7 cellular contexts compared by ENCODE assay signal in the genomic region with DNA sequence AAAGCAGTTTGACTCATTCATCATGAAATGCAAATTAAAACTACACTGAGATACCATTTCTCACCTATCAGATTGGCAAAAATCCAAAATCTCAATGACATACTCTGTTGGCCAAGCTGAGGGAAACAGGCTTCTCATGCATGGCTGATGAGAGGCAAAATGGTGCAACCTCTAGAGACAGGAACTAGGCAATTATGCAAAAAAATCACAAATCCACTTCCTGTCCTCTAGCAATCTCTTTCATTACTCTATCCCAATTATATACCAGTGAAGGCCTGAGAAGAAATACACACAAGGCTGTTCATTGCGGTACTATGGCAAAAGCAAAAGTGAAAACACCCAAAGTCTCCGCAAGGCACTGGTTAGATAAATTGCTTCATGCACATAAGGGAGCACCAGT. TPM values are rescaled to one million over a fixed set of nuclear protein-coding genes. Genes with fewer than 3 reads are reported as not detected.
DNase-seq lines count a peak whose midpoint lies in the region; ATAC-seq and TF ChIP-seq lines count a peak whose summit lies in the region.

No MANE protein-coding gene starts in this region.

- no peak overlapping the region for H3K9ac ChIP-seq in Karpas-422 (ENCODE audit: low read length)

- H3K36me3 Mint-ChIP-seq in HFFc6 (ENCODE audit: low read depth) = peaks cover 2% of the 10 kb centered on the region; the same call in 1 of the 2 replicates

- H3K4me1 ChIP-seq in Karpas-422 (ENCODE audit: low read length) (peaks cover 37% of the 10 kb centered on the region), sigmoid colon (no peaks in the 10 kb centered on the region)

- peak overlapping the region; percentile 52; the same call in 1 of the 2 replicates for H3K4me3 ChIP-seq in Karpas-422 (ENCODE audit: low read length)
- H3K4me3 ChIP-seq in sigmoid colon = no peak overlapping the region

- H3K27me3 ChIP-seq in Karpas-422 (ENCODE audit: low read length) (no peaks in the 10 kb centered on the region), sigmoid colon (no peaks in the 10 kb centered on the region)

- TF ChIP-seq POLR2A in erythroblast (IDR thresholded peaks at IDR 0.05; ENCODE audit: low read length) = no peak
- TF ChIP-seq POLR2A in sigmoid colon (IDR thresholded peaks at IDR 0.05) = no peak

- H3K9me2 ChIP-seq in Karpas-422 (replicated peaks; ENCODE audit: insufficient read depth, low read length) = no peaks in the 10 kb centered on the region

- H3K36me3 ChIP-seq in Karpas-422 (ENCODE audit: insufficient read depth, low read length) (peaks cover 17% of the 10 kb centered on the region), sigmoid colon (no peaks in the 10 kb centered on the region)

- H3K9me3 ChIP-seq in Karpas-422 (ENCODE audit: low read length) = no peaks in the 10 kb centered on the region
- no peaks in the 10 kb centered on the region for H3K9me3 ChIP-seq in sigmoid colon

- H3K4me2 ChIP-seq in Karpas-422 (ENCODE audit: low read depth, low read length, poor library complexity, severe bottlenecking) = peak overlapping the region; percentile 66

- H3K27ac ChIP-seq in Karpas-422 (ENCODE audit: low read length) (peak overlapping the region; percentile 88), sigmoid colon (no peak overlapping the region)

- H3K4me3 Mint-ChIP-seq in HFFc6 = no peak overlapping the region

- no peak overlapping the region for H3K27ac Mint-ChIP-seq in HFFc6

- TF ChIP-seq EP300 in sigmoid colon (IDR thresholded peaks at IDR 0.05) = no peak

- H2AFZ ChIP-seq in Karpas-422 (ENCODE audit: low read length) = no peak overlapping the region

- no peaks in the 10 kb centered on the region for H3K27me3 Mint-ChIP-seq in HFFc6 (ENCODE audit: insufficient read depth)

- DNase-seq in HFFc6 (peak; percentile 24), Karpas-422 (peak; percentile 98), erythroblast (lab: John Stamatoyannopoulos, UW) (peak; percentile 12 to 22), sigmoid colon (no peak), NCI-H2227 treated with DMSO at 0.1 percent for 48 hours (lab: John Stamatoyannopoulos, UW) (no peak), AG20443 (ENCODE audit: low spot score) (no peak)

- H3K79me2 ChIP-seq in Karpas-422 (ENCODE audit: low read length) = peaks cover 10% of the 10 kb centered on the region

- peaks cover 45% of the 10 kb centered on the region for H3K4me1 Mint-ChIP-seq in HFFc6 (ENCODE audit: low read depth)

- H3K9me3 Mint-ChIP-seq in HFFc6 = no peaks in the 10 kb centered on the region

- no peaks in the 10 kb centered on the region; the same call in 1 of the 2 replicates for H4K20me1 ChIP-seq in Karpas-422 (ENCODE audit: insufficient read depth, low read depth, low read length)

- TF ChIP-seq CTCF in HFFc6 (IDR thresholded peaks at IDR 0.05) = no peak
- no peak for TF ChIP-seq CTCF in sigmoid colon (IDR thresholded peaks at IDR 0.05)

- WGBS in sigmoid colon, 2 donors = 88 to 98% methylated on average over 2 of the region's 2 CpGs

- ATAC-seq in GM18907 (IDR thresholded peaks at IDR 0.05; ENCODE audit: unreplicated experiment) = peak; percentile 92

- intact Hi-C loops in sigmoid colon (cut with DNase I) = no loop called here

RNA-seq across cellular contexts. Expression of gene PTPRN2, which starts 25.9 kb away (rescaled TPM):
- under 1 TPM; 0.05 to 0.27 (median 0.23) TPM for total RNA-seq in HFFc6 (2021; fragmentation: NEBNext Ultra II Directional; extraction: Animal tissue kit (Norgen Biotek cat#: 25700))
- total RNA-seq in Karpas-422 (2014; rRNA removed; shearing (Covaris generic); ENCODE audit: low replicate concordance) = 0.87 and 1.7 TPM in 2 replicates
- total RNA-seq in sigmoid colon = 1 to 10 TPM; 4.9 to 7.1 (median 5.4) TPM
- polyA plus RNA-seq in sigmoid colon = 1 to 10 TPM; 3.2 to 6.6 (median 5.5) TPM

Comparison
In these comparisons a context has a peak if more than half of its experiments do, and no peak if none do; other contexts are left out.
1. DNase-seq: peak in HFFc6 (single experiment), Karpas-422 (single experiment) and erythroblast (2 of 2); none in sigmoid colon (single experiment), NCI-H2227 treated with DMSO at 0.1 percent for 48 hours (single experiment) and AG20443 (single experiment).